In the genomic region with DNA sequence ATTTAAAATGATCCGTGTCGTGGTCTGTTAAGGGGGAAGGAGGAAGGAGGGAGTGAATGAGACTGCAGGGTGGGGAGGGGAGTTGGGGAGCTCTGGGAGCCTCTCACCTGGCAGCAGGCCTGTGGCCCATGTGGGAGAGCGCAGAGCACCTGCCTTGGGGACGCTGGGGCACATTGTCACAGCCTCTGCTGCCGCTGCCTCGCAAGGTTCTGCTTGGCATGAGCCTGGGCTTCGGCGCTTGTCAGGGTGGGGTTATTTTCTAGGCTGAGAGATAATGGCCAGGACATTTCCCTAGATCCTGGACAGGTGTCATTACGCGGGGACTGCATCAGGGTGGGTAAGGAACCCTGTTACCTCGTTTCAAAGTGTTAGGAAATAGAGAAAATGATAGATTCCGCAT, we compare ENCODE assay signal across 9 cellular contexts. TPM values are rescaled to one million over a fixed set of nuclear protein-coding genes. Genes with fewer than 3 reads are reported as not detected.
DNase-seq lines count a peak whose midpoint lies in the region; ATAC-seq and TF ChIP-seq lines count a peak whose summit lies in the region.
"Had no signal": no experiment of that assay in that cellular context is flagged by ENCODE, and none has a peak within 500 bp of the region (broad histone marks: within the 10 kb centered on the region; RNA-seq: fewer than 3 reads in every experiment).

No MANE protein-coding gene starts in this region.

- TF ChIP-seq CTCF in colonic mucosa (IDR thresholded peaks at IDR 0.05) (no peak), vagina (IDR thresholded peaks at IDR 0.05) (no peak)

- H3K27me3 Mint-ChIP-seq in activated naive CD4-positive, alpha-beta T cell treated with anti-CD3 and anti-CD28 coated beads, Interleukin-2, amount 50 U/mL, for 24 hours, result no peaks in the 10 kb centered on the region
- no peaks in the 10 kb centered on the region for H3K27me3 Mint-ChIP-seq in naive thymus-derived CD4-positive, alpha-beta T cell

- POLR2A ChIA-PET in naive thymus-derived CD4-positive, alpha-beta T cell (lab: Charles Lee), result interaction anchor here (4.2 kb wide), 1 partner anchor 13 kb away, joined by 30 read pairs; no protein-coding TSS in a partner anchor

- TF ChIP-seq POLR2A in vagina (IDR thresholded peaks at IDR 0.05), result no peak

- H3K9ac ChIP-seq in colonic mucosa (ENCODE audit: low read depth in 2 of 2, low read length in 2 of 2), result no peak overlapping the region

- no peak for ATAC-seq in naive thymus-derived CD4-positive, alpha-beta T cell
- ATAC-seq in HG02763 (IDR thresholded peaks at IDR 0.05; ENCODE audit: unreplicated experiment) (no peak), HG02970 (IDR thresholded peaks at IDR 0.05; ENCODE audit: low FRiP score, unreplicated experiment) (no peak)

- no peaks in the 10 kb centered on the region for H3K9me3 Mint-ChIP-seq in activated naive CD4-positive, alpha-beta T cell treated with anti-CD3 and anti-CD28 coated beads, Interleukin-2, amount 50 U/mL, for 24 hours
- no peaks in the 10 kb centered on the region for H3K9me3 Mint-ChIP-seq in naive thymus-derived CD4-positive, alpha-beta T cell

- H3K36me3 ChIP-seq in colonic mucosa (no peaks in the 10 kb centered on the region), vagina (peaks cover 0 to 4% of the 10 kb centered on the region in 2 donors)
- H3K36me3 ChIP-seq in naive thymus-derived CD4-positive, alpha-beta T cell (ENCODE audit: control insufficient read depth in 2 of 3, insufficient read depth in 3 of 3, low read length in 3 of 3), result no peaks in the 10 kb centered on the region

- no peaks in the 10 kb centered on the region for H3K27me3 ChIP-seq in colonic mucosa
- H3K27me3 ChIP-seq in naive thymus-derived CD4-positive, alpha-beta T cell (ENCODE audit: control insufficient read depth in 2 of 2, insufficient read depth in 2 of 2, low read length in 2 of 2), result no peaks in the 10 kb centered on the region
- H3K27me3 ChIP-seq in vagina, result no peaks in the 10 kb centered on the region

- peaks cover 5% of the 10 kb centered on the region for H3K36me3 Mint-ChIP-seq in activated naive CD4-positive, alpha-beta T cell treated with anti-CD3 and anti-CD28 coated beads, Interleukin-2, amount 50 U/mL, for 24 hours
- peaks cover 0 to 5% (median 4%) of the 10 kb centered on the region in 5 donors for H3K36me3 Mint-ChIP-seq in naive thymus-derived CD4-positive, alpha-beta T cell

- CTCF ChIA-PET in naive thymus-derived CD4-positive, alpha-beta T cell (lab: Charles Lee), result interaction anchor here (1.2 kb wide), 1 partner anchor 41 kb away, joined by 3 read pairs; no protein-coding TSS in a partner anchor

- no peak overlapping the region for H3K4me3 ChIP-seq in colonic mucosa
- no peak overlapping the region for H3K4me3 ChIP-seq in naive thymus-derived CD4-positive, alpha-beta T cell (ENCODE audit: low read length)
- no peak overlapping the region for H3K4me3 ChIP-seq in vagina

- H3K9me3 ChIP-seq in colonic mucosa (no peaks in the 10 kb centered on the region), vagina (no peaks in the 10 kb centered on the region)
- H3K9me3 ChIP-seq in naive thymus-derived CD4-positive, alpha-beta T cell (ENCODE audit: control insufficient read depth in 2 of 3, low read length in 3 of 3), result no peaks in the 10 kb centered on the region

- H3K4me1 Mint-ChIP-seq in activated naive CD4-positive, alpha-beta T cell treated with anti-CD3 and anti-CD28 coated beads, Interleukin-2, amount 50 U/mL, for 24 hours, result peaks cover 73% of the 10 kb centered on the region
- H3K4me1 Mint-ChIP-seq in naive thymus-derived CD4-positive, alpha-beta T cell, result peaks cover 33 to 65% (median 58%) of the 10 kb centered on the region in 7 donors

- H3K4me3 Mint-ChIP-seq in activated naive CD4-positive, alpha-beta T cell treated with anti-CD3 and anti-CD28 coated beads, Interleukin-2, amount 50 U/mL, for 24 hours, result peak overlapping the region; percentile 8
- H3K4me3 Mint-ChIP-seq in naive thymus-derived CD4-positive, alpha-beta T cell, result peak overlapping the region in 6 of 10 donors; percentile 25 to 80 (median 62)

- no peak for DNase-seq in activated naive CD4-positive, alpha-beta T cell treated with anti-CD3 and anti-CD28 coated beads, Interleukin-2, amount 50 U/mL, for 16 hours
- DNase-seq in colonic mucosa (no peak), vagina (ENCODE audit: extremely low spot score in 2 of 2) (no peak), superior temporal gyrus (ENCODE audit: extremely low spot score) (no peak)
- DNase-seq in naive thymus-derived CD4-positive, alpha-beta T cell, result no peak
- DNase-seq: activated T-cell treated with anti-CD3 and anti-CD28 coated beads, Interleukin-2, amount 50 U/mL, for 48 hours had no signal

- H3K27ac Mint-ChIP-seq in activated naive CD4-positive, alpha-beta T cell treated with anti-CD3 and anti-CD28 coated beads, Interleukin-2, amount 50 U/mL, for 24 hours, result peak overlapping the region; percentile 100
- H3K27ac Mint-ChIP-seq in naive thymus-derived CD4-positive, alpha-beta T cell, result peak overlapping the region; percentile 70 to 98 (median 93)

- H3K4me1 ChIP-seq in colonic mucosa, result peaks cover 16% of the 10 kb centered on the region
- H3K4me1 ChIP-seq in naive thymus-derived CD4-positive, alpha-beta T cell (ENCODE audit: control insufficient read depth in 2 of 2, insufficient read depth in 2 of 2, low read length in 2 of 2), result peaks cover 23 to 30% of the 10 kb centered on the region in 2 donors
- peaks cover 88% of the 10 kb centered on the region for H3K4me1 ChIP-seq in vagina

- H3K27ac ChIP-seq in colonic mucosa (peak overlapping the region; percentile 64), vagina (peak overlapping the region; percentile 95)
- no peak overlapping the region for H3K27ac ChIP-seq in naive thymus-derived CD4-positive, alpha-beta T cell (ENCODE audit: low read depth, low read length)

- intact Hi-C loops in colonic mucosa (cut with DNase I) (no loop called here), vagina (cut with DNase I) (no loop called here)
- intact Hi-C loops in naive thymus-derived CD4-positive, alpha-beta T cell (cut with micrococcal nuclease), result loop anchor here (5.0 to 10.0 kb wide), 3 partner anchors 92 to 228 kb away; no protein-coding TSS in a partner anchor

RNA-seq across cellular contexts. Expression of a gene that starts 2.2 kb away (rescaled TPM):
- total RNA-seq in colonic mucosa (100 to 1,000 TPM; 122 to 158 TPM), vagina (170 TPM)
- total RNA-seq in naive thymus-derived CD4-positive, alpha-beta T cell, result 100 to 1,000 TPM in 3 of 5 experiments, 10 to 100 TPM in 2; 58.4 to 254 (median 114) TPM
- 10 to 100 TPM; 39.4 to 69.0 TPM for polyA plus RNA-seq in naive thymus-derived CD4-positive, alpha-beta T cell

RNA-seq across cellular contexts. Expression of a gene that starts 46.3 kb away (rescaled TPM):
- total RNA-seq in colonic mucosa (10 to 100 TPM; 33.0 to 35.9 TPM), vagina (35.8 TPM)
- 10 to 100 TPM; 42.6 to 82.1 (median 52.6) TPM for total RNA-seq in naive thymus-derived CD4-positive, alpha-beta T cell
- 10 to 100 TPM; 20.5 to 38.6 TPM for polyA plus RNA-seq in naive thymus-derived CD4-positive, alpha-beta T cell

Comparison
In these comparisons a context has a peak if more than half of its experiments do, and no peak if none do; other contexts are left out.
1. intact Hi-C loops: an anchor here in naive thymus-derived CD4-positive, alpha-beta T cell (5.0 to 10.0 kb wide); none called in colonic mucosa and vagina.